8 cellular contexts compared by ENCODE assay signal in genomic region chr5:173781432-173781825, GRCh38.
DNase-seq lines count a peak whose midpoint lies in the region; ATAC-seq and TF ChIP-seq lines count a peak whose summit lies in the region.

No MANE protein-coding gene starts in this region.

- H3K79me2 ChIP-seq in Loucy (ENCODE audit: insufficient read depth, low read length), result no peaks in the 10 kb centered on the region

- DNase-seq in AG04450 (ENCODE audit: low read depth, low spot score), result peak; percentile 23
- peak; percentile 79 for DNase-seq in choroid plexus epithelial cell (ENCODE audit: low read depth)
- no peak for DNase-seq in NCI-H2029 treated with DMSO at 0.1 percent for 48 hours (lab: John Stamatoyannopoulos, UW)
- no peak for DNase-seq in cerebellar cortex (ENCODE audit: low spot score)
- DNase-seq in NCI-H446 treated with DMSO at 0.1 percent for 48 hours (lab: John Stamatoyannopoulos, UW), result no peak

- no peak for ATAC-seq in GM21381 (IDR thresholded peaks at IDR 0.05; ENCODE audit: unreplicated experiment)

- H4K20me1 ChIP-seq in Loucy (ENCODE audit: insufficient read depth, low read length, poor library complexity, severe bottlenecking), result no peaks in the 10 kb centered on the region

- peaks cover 10% of the 10 kb centered on the region for H3K4me1 ChIP-seq in Loucy (ENCODE audit: insufficient read depth, low read length, poor library complexity, severe bottlenecking)

- H2AFZ ChIP-seq in Loucy (ENCODE audit: low read length), result peak overlapping the region; percentile 77

- H3K9me3 Mint-ChIP-seq in nephron, result no peaks in the 10 kb centered on the region

- H3K27me3 Mint-ChIP-seq in nephron (ENCODE audit: low read depth), result no peaks in the 10 kb centered on the region

- no peaks in the 10 kb centered on the region for H3K9me3 ChIP-seq in AG04450 (ENCODE audit: control insufficient read depth, insufficient read depth, low read length)
- no peaks in the 10 kb centered on the region for H3K9me3 ChIP-seq in Loucy (ENCODE audit: insufficient read depth, low read depth, low read length)

- no peak overlapping the region for H3K4me3 Mint-ChIP-seq in nephron

- H3K4me1 Mint-ChIP-seq in nephron, result peaks cover 22% of the 10 kb centered on the region

- H3K9me2 ChIP-seq in Loucy (replicated peaks; ENCODE audit: low read depth, low read length), result no peaks in the 10 kb centered on the region

- no peak overlapping the region for H3K9ac ChIP-seq in Loucy (ENCODE audit: low read depth, low read length, poor library complexity, severe bottlenecking)

- H3K27me3 ChIP-seq in AG04450 (ENCODE audit: control insufficient read depth, insufficient read depth, low read length), result no peaks in the 10 kb centered on the region
- H3K27me3 ChIP-seq in Loucy (ENCODE audit: insufficient read depth, low read length, poor library complexity, severe bottlenecking), result no peaks in the 10 kb centered on the region

- CTCF ChIA-PET in AG04450 (lab: Charles Lee), result no interaction called here

- H3K36me3 ChIP-seq in Loucy (ENCODE audit: insufficient read depth, low read length), result no peaks in the 10 kb centered on the region

- no peak overlapping the region for H3K4me2 ChIP-seq in Loucy (ENCODE audit: low read depth, low read length, poor library complexity, severe bottlenecking)

- H3K4me3 ChIP-seq in AG04450 (ENCODE audit: low read depth, low read length), result no peak overlapping the region
- no peak overlapping the region for H3K4me3 ChIP-seq in Loucy (ENCODE audit: low read length, poor library complexity, severe bottlenecking)
- no peak overlapping the region for H3K4me3 ChIP-seq in choroid plexus epithelial cell (ENCODE audit: low read depth, low read length)

- no peak for TF ChIP-seq CTCF in AG04450 (IDR thresholded peaks at IDR 0.05; ENCODE audit: low read depth, low read length)
- no peak for TF ChIP-seq CTCF in Loucy (conservative IDR thresholded peaks at IDR 0.05; ENCODE audit: low read length)
- no peak for TF ChIP-seq CTCF in choroid plexus epithelial cell (conservative IDR thresholded peaks at IDR 0.05; ENCODE audit: low read depth, low read length)
- TF ChIP-seq CTCF in nephron (IDR thresholded peaks at IDR 0.05; ENCODE audit: unreplicated experiment in 3 of 3), result no peak

- peak overlapping the region; percentile 98 for H3K27ac ChIP-seq in AG04450 (ENCODE audit: low read depth, low read length)

- H3K27ac Mint-ChIP-seq in nephron, result peak overlapping the region; percentile 5 to 54 (median 32)

- POLR2A ChIA-PET in AG04450 (lab: Yijun Ruan, JAX), result interaction anchor here (0.7 to 1.0 kb wide), 3 partner anchors 43 to 107 kb away, joined by 3 to 4 read pairs (median 4); partner anchors contain the start of gene CPEB4

- no peaks in the 10 kb centered on the region for H3K36me3 Mint-ChIP-seq in nephron (ENCODE audit: low read depth)

- H3F3A ChIP-seq in Loucy (ENCODE audit: low read depth), result no peaks in the 10 kb centered on the region

Comparison
In these comparisons a context has a peak if more than half of its experiments do, and no peak if none do; other contexts are left out.
1. DNase-seq: peak in AG04450 (single experiment) and choroid plexus epithelial cell (single experiment); none in NCI-H2029 treated with DMSO at 0.1 percent for 48 hours (single experiment), cerebellar cortex (single experiment) and NCI-H446 treated with DMSO at 0.1 percent for 48 hours (single experiment).